Comparison of ENCODE assay signal across 8 cellular contexts in the genomic region with DNA sequence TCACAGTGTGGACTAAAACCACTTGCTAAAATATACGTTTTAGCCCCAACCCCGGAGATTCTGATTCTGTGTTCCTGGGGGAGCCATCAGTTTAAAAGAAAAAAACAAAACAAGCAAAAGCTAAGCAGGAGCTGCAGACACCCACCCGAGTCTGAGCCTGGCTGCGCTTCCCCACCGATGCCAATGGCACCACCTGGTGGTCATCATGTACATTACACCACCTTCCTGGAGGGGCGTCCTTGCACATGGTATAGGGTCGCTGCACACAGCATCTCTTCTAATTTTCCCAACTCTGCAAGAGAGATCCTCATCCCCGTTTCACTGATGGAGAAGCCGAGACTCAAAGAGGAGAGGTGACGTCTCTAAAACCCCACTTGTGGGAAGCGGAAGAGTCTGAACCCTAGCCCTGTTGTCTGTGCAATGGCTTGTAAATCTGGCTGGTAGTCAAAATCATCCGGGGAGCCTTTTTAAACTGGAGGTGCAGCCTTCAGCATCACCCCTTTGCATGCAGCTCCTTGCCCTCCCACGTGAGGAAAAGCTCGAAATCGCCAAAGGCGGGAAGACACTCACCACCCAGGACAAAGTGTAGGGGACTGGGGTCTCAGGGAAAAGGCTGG. TPM values are rescaled to one million over a fixed set of nuclear protein-coding genes. Genes with fewer than 3 reads are reported as not detected.
DNase-seq lines count a peak whose midpoint lies in the region; ATAC-seq and TF ChIP-seq lines count a peak whose summit lies in the region.

No MANE protein-coding gene starts in this region.

- H3K4me3 ChIP-seq in H7 (ENCODE audit: insufficient read depth, low read depth, low read length): no peak overlapping the region

- ATAC-seq in esophagus mucosa (peak; percentile 59), naive B cell (ENCODE audit: low read depth in 2 of 2) (peak; percentile 70 to 79), GM18909 (IDR thresholded peaks at IDR 0.05; ENCODE audit: poor library complexity, unreplicated experiment) (no peak)

- peaks cover 12% of the 10 kb centered on the region for H3K36me3 Mint-ChIP-seq in Calu3 (ENCODE audit: insufficient read depth, unreplicated experiment)
- H3K36me3 Mint-ChIP-seq in naive B cell: no peaks in the 10 kb centered on the region

- no peak overlapping the region for H3K4me3 Mint-ChIP-seq in Calu3 (ENCODE audit: low read depth, unreplicated experiment)
- no peak overlapping the region for H3K4me3 Mint-ChIP-seq in naive B cell

- H3K27me3 Mint-ChIP-seq in Calu3 (ENCODE audit: unreplicated experiment) (no peaks in the 10 kb centered on the region), naive B cell (peaks cover 4 to 36% (median 29%) of the 10 kb centered on the region in 3 donors)

- intact Hi-C loops in Calu3 (cut with micrococcal nuclease; ENCODE audit: unreplicated experiment): loop anchor here (1.0 to 10.0 kb wide), 4 partner anchors 139 to 344 kb away; a partner anchor contains a TSS

- no peaks in the 10 kb centered on the region for H3K36me3 ChIP-seq in H7 (replicated peaks; ENCODE audit: control insufficient read depth, insufficient read depth, low read length)

- H3K9me3 Mint-ChIP-seq in Calu3 (ENCODE audit: low read depth, unreplicated experiment): no peaks in the 10 kb centered on the region
- H3K9me3 Mint-ChIP-seq in naive B cell: no peaks in the 10 kb centered on the region

- H3K27ac Mint-ChIP-seq in Calu3 (ENCODE audit: unreplicated experiment): no peak overlapping the region
- no peak overlapping the region for H3K27ac Mint-ChIP-seq in naive B cell

- H3K4me1 Mint-ChIP-seq in Calu3 (ENCODE audit: low read depth, unreplicated experiment): peaks cover 41% of the 10 kb centered on the region
- H3K4me1 Mint-ChIP-seq in naive B cell: peaks cover 0 to 4% (median 0%) of the 10 kb centered on the region in 3 donors

- CTCF ChIA-PET in Calu3 (lab: Charles Lee): interaction anchor here (0.6 to 1.0 kb wide), 2 partner anchors 21 to 139 kb away, joined by 3 read pairs; no protein-coding TSS in a partner anchor

- peak; percentile 97 for TF ChIP-seq CTCF in Calu3 (IDR thresholded peaks at IDR 0.05; ENCODE audit: unreplicated experiment)

- no TSS peak for BruUV-seq in Calu3 (replicated peaks; lab: Mats Ljungman, UMichigan)

- H3K27me3 ChIP-seq in H7 (ENCODE audit: control insufficient read depth, insufficient read depth, low read length): no peaks in the 10 kb centered on the region

- DNase-seq in Calu3 (peak; percentile 76), H7 (peak; percentile 90), NCI-H82 (lab: John Stamatoyannopoulos, UW) (peak; percentile 74), naive B cell (peak; percentile 46)
- DNase-seq in activated CD8-positive, alpha-beta memory T cell treated with anti-CD3 and anti-CD28 coated beads, Interleukin-2, amount 50 U/mL, for 4 hours: peak; percentile 56
- peak; percentile 8 for DNase-seq in stimulated activated CD8-positive, alpha-beta memory T cell treated with anti-CD3 and anti-CD28 coated beads, Interleukin-7, amount 100 ng/mL, for 24 hours (ENCODE audit: low read depth)

RNA-seq across cellular contexts. Expression of a gene that starts 23.1 kb away (rescaled TPM):
- total RNA-seq in Calu3 (2022): 51.5 and 57.1 TPM in 2 replicates
- 11.2 and 17.4 TPM in 2 replicates for total RNA-seq in H7 (2014; rRNA removed; shearing (Covaris generic))
- 22.1 TPM for total RNA-seq in esophagus mucosa
- 1 to 10 TPM in 5 of 6 donors, under 1 TPM in 1; 0.84 to 8.8 (median 6.3) TPM for polyA plus RNA-seq in naive B cell (ENCODE audit: low read depth in 6 of 6)

Comparison
In these comparisons a context has a peak if more than half of its experiments do, and no peak if none do; other contexts are left out.
1. DNase-seq: peak in every context shown above with its lines; median percentile 90 in H7; 76 in Calu3; 74 in NCI-H82; 56 in activated CD8-positive, alpha-beta memory T cell treated with anti-CD3 and anti-CD28 coated beads, Interleukin-2, amount 50 U/mL, for 4 hours; 46 in naive B cell; 8 in stimulated activated CD8-positive, alpha-beta memory T cell treated with anti-CD3 and anti-CD28 coated beads, Interleukin-7, amount 100 ng/mL, for 24 hours.